Comparison of ENCODE assay signal across 1 cellular context in genomic region chr9:129547869-129548570, GRCh38.
TF ChIP-seq lines count a peak whose summit lies in the region.

No MANE protein-coding gene starts in this region.

TF ChIP-seq in A549, 52 proteins besides CTCF, POLR2A, EP300 and RAD21 (continued from another document):
- TF ChIP-seq ZFP36 (IDR thresholded peaks at IDR 0.05; ENCODE audit: borderline replicate concordance, partially characterized antibody) (no peak), BHLHE40 (IDR thresholded peaks at IDR 0.05; ENCODE audit: low read depth, low read length) (no peak), MAX (IDR thresholded peaks at IDR 0.05) (no peak), HES2 (IDR thresholded peaks at IDR 0.05) (no peak), NFE2L2 (conservative IDR thresholded peaks at IDR 0.05; ENCODE audit: low read length) (no peak), HOXA7 (CRISPR knock-in tag; IDR thresholded peaks at IDR 0.05) (no peak), EHMT2 (IDR thresholded peaks at IDR 0.05; ENCODE audit: low read depth) (no peak), BCL3 (IDR thresholded peaks at IDR 0.05) (no peak), RNF2 (IDR thresholded peaks at IDR 0.05; ENCODE audit: borderline replicate concordance, low read depth) (no peak), MAFK (IDR thresholded peaks at IDR 0.05; ENCODE audit: partially characterized antibody) (no peak), KDM5A (IDR thresholded peaks at IDR 0.05) (no peak), SREBF2 (IDR thresholded peaks at IDR 0.05) (no peak), HOXB13 (CRISPR knock-in tag; IDR thresholded peaks at IDR 0.05; ENCODE audit: low read depth) (no peak), NR3C1 (IDR thresholded peaks at IDR 0.05) (no peak), KDM1A (IDR thresholded peaks at IDR 0.05; ENCODE audit: low read depth) (no peak)
